ENCODE assay signal across 14 cellular contexts in the genomic region with DNA sequence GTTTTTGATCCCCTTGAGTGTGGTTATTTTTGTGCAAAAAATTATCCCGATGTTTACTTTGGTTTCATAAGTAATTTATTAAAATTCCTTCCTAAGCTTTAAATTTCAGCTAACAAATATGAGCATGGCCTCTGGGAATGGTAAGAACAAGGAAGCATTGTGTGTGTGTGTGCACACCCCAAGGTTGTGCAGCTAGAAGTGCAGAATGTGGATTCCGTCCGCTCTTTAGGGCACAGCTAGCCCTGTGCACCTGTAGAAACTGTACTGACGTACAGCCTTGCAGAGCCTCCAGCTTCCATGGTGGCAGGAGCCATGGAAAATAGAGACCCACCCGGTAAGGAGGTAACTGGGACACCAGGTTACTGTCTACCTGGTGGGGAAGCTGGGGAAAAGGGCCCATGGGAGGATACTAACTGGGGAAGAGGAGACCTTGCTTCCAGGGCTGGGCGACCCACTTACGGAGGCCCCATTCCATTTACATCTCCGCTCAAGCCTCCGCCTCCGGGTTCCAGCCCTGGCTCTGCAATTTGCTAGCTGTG. TPM values are rescaled to one million over a fixed set of nuclear protein-coding genes. Genes with fewer than 3 reads are reported as not detected.
DNase-seq lines count a peak whose midpoint lies in the region; ATAC-seq and TF ChIP-seq lines count a peak whose summit lies in the region.
"Had no signal": no experiment of that assay in that cellular context is flagged by ENCODE, and none has a peak within 500 bp of the region (broad histone marks: within the 10 kb centered on the region; RNA-seq: fewer than 3 reads in every experiment).

No MANE protein-coding gene starts in this region.

- no peaks in the 10 kb centered on the region for H3K9me3 Mint-ChIP-seq in WTC11
- no peaks in the 10 kb centered on the region for H3K9me3 Mint-ChIP-seq in endodermal cell
- H3K9me3 Mint-ChIP-seq: GM23338, H9 had no signal

- CTCF ChIA-PET in WTC11 (lab: Charles Lee), result no interaction called here

- DNase-seq in NCI-H1048 (lab: John Stamatoyannopoulos, UW) (peak; percentile 41), WTC11 (ENCODE audit: low spot score) (no peak), endodermal cell (peak; percentile 18), suprapubic skin (ENCODE audit: low spot score in 2 of 2) (no peak), DMS53 (lab: John Stamatoyannopoulos, UW) (no peak)
- DNase-seq in stimulated activated CD4-positive, alpha-beta T cell treated with anti-CD3 and anti-CD28 coated beads, Interleukin-12 subunit alpha, Interleukin-12 subunit beta, amount 100 ng/mL, for 4 hours, result no peak
- no peak for DNase-seq in activated CD8-positive, alpha-beta memory T cell treated with anti-CD3 and anti-CD28 coated beads, Interleukin-2, amount 50 U/mL, for 48 hours
- DNase-seq: 8988T; AML-193; Caco-2; CD8-positive, alpha-beta memory T cell; H9 had no signal

- TF ChIP-seq EP300 in suprapubic skin (IDR thresholded peaks at IDR 0.05), result no peak

- H3K9me3 ChIP-seq in endodermal cell (ENCODE audit: control insufficient read depth, low read length) (no peaks in the 10 kb centered on the region), suprapubic skin (no peaks in the 10 kb centered on the region)
- H3K9me3 ChIP-seq: BLaER1, Caco-2 had no signal

- H3K27ac ChIP-seq in endodermal cell (ENCODE audit: low read depth, low read length) (no peak overlapping the region), suprapubic skin (peak overlapping the region; percentile 63)
- H3K27ac ChIP-seq: BLaER1 had no signal

- no peaks in the 10 kb centered on the region for H3K36me3 ChIP-seq in endodermal cell (ENCODE audit: control insufficient read depth, insufficient read depth, low read length)
- no peaks in the 10 kb centered on the region for H3K36me3 ChIP-seq in suprapubic skin
- H3K36me3 ChIP-seq: BLaER1 had no signal

- H3K9ac ChIP-seq in endodermal cell (ENCODE audit: extremely low read depth, low read length, poor library complexity, severe bottlenecking), result no peak overlapping the region
- H3K9ac ChIP-seq: BLaER1 had no signal

- H3K4me1 Mint-ChIP-seq in WTC11, result peaks cover 35% of the 10 kb centered on the region
- peaks cover 15% of the 10 kb centered on the region for H3K4me1 Mint-ChIP-seq in endodermal cell

- H3K4me3 ChIP-seq in endodermal cell (ENCODE audit: low read length), result no peak overlapping the region
- H3K4me3 ChIP-seq in suprapubic skin, result no peak overlapping the region
- H3K4me3 ChIP-seq: BLaER1, GM23338 had no signal

- H3K4me3 Mint-ChIP-seq in WTC11, result no peak overlapping the region
- H3K4me3 Mint-ChIP-seq in endodermal cell, result no peak overlapping the region
- H3K4me3 Mint-ChIP-seq: CD8-positive, alpha-beta memory T cell; GM23338; H9 had no signal

- H3K27ac Mint-ChIP-seq in WTC11 (0 out of 2 replicates have a peak overlapping the region, but pooled peaks have one; percentile 48), endodermal cell (no peak overlapping the region)
- H3K27ac Mint-ChIP-seq: GM23338, H9 had no signal

- H3K4me1 ChIP-seq in endodermal cell (ENCODE audit: control insufficient read depth, insufficient read depth, low read length) (no peaks in the 10 kb centered on the region), suprapubic skin (no peaks in the 10 kb centered on the region)
- H3K4me1 ChIP-seq: BLaER1, Caco-2 had no signal

- TF ChIP-seq POLR2A in suprapubic skin (IDR thresholded peaks at IDR 0.05), result no peak

- H3K27me3 Mint-ChIP-seq in WTC11 (ENCODE audit: low read depth), result no peaks in the 10 kb centered on the region
- H3K27me3 Mint-ChIP-seq in endodermal cell (ENCODE audit: insufficient read depth), result no peaks in the 10 kb centered on the region

- ATAC-seq in WTC11, result no peak
- ATAC-seq: GM23338 had no signal

- POLR2A ChIA-PET in WTC11 (lab: Charles Lee), result no interaction called here

- no peaks in the 10 kb centered on the region for H3K27me3 ChIP-seq in endodermal cell (ENCODE audit: control insufficient read depth, insufficient read depth, low read length, poor library complexity, severe bottlenecking)
- H3K27me3 ChIP-seq in suprapubic skin, result no peaks in the 10 kb centered on the region
- H3K27me3 ChIP-seq: BLaER1 had no signal

- WGBS in endodermal cell (ENCODE audit: insufficient coverage in 1 of 2, insufficient read length in 1 of 2), 2 experiments, result 93 to 96% methylated on average over 5 to 10 of the region's 10 CpGs
- WGBS in suprapubic skin, result 80% methylated on average over 10 of the region's 10 CpGs

- H3K36me3 Mint-ChIP-seq in WTC11 (peaks cover 63% of the 10 kb centered on the region), endodermal cell (ENCODE audit: low read depth) (peaks cover 2% of the 10 kb centered on the region)
- H3K36me3 Mint-ChIP-seq: CD8-positive, alpha-beta memory T cell had no signal

- TF ChIP-seq CTCF in WTC11 (IDR thresholded peaks at IDR 0.05), result no peak
- no peak for TF ChIP-seq CTCF in endodermal cell (conservative IDR thresholded peaks at IDR 0.05)
- TF ChIP-seq CTCF in suprapubic skin (IDR thresholded peaks at IDR 0.05), result no peak

TF ChIP-seq in WTC11, 78 proteins besides CTCF, POLR2A, EP300 and RAD21 (continues in another document):
- TF ChIP-seq SMAD4 (CRISPR knock-in tag; IDR thresholded peaks at IDR 0.05), result no peak
- TF ChIP-seq, protein P1, sequence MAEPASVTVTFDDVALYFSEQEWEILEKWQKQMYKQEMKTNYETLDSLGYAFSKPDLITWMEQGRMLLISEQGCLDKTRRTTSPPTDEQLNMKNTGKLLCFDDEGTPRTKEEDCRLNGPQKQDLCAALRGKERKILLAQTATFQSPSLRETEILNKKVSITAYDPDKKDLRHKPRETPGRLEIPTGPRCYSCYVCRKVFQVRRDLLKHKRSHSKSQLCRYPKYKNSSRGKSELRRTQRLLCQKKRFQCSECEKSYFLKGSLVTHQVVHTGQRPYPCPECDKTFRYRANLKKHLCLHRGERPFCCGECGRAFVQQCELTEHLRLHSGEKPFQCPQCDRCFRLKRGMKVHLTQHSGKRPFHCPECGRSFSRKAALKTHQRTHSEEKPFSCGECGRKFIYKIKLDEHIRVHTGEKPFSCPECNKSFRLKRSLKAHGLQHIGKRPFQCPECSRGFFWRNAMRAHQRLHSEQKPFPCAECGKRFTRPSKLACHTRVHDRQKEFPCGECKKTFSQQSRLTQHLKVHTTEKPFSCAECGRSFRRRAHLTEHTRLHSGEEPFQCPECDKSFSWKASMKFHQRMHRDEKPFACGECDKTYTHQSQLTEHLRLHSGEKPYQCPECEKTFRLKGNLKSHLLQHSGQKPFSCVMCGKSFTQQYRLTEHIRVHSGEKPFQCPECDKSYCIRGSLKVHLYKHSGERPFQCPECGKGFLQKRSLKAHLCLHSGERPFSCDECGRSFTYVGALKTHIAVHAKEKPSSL (CRISPR knock-in tag; conservative IDR thresholded peaks at IDR 0.05), result no peak
- TF ChIP-seq, protein P2, sequence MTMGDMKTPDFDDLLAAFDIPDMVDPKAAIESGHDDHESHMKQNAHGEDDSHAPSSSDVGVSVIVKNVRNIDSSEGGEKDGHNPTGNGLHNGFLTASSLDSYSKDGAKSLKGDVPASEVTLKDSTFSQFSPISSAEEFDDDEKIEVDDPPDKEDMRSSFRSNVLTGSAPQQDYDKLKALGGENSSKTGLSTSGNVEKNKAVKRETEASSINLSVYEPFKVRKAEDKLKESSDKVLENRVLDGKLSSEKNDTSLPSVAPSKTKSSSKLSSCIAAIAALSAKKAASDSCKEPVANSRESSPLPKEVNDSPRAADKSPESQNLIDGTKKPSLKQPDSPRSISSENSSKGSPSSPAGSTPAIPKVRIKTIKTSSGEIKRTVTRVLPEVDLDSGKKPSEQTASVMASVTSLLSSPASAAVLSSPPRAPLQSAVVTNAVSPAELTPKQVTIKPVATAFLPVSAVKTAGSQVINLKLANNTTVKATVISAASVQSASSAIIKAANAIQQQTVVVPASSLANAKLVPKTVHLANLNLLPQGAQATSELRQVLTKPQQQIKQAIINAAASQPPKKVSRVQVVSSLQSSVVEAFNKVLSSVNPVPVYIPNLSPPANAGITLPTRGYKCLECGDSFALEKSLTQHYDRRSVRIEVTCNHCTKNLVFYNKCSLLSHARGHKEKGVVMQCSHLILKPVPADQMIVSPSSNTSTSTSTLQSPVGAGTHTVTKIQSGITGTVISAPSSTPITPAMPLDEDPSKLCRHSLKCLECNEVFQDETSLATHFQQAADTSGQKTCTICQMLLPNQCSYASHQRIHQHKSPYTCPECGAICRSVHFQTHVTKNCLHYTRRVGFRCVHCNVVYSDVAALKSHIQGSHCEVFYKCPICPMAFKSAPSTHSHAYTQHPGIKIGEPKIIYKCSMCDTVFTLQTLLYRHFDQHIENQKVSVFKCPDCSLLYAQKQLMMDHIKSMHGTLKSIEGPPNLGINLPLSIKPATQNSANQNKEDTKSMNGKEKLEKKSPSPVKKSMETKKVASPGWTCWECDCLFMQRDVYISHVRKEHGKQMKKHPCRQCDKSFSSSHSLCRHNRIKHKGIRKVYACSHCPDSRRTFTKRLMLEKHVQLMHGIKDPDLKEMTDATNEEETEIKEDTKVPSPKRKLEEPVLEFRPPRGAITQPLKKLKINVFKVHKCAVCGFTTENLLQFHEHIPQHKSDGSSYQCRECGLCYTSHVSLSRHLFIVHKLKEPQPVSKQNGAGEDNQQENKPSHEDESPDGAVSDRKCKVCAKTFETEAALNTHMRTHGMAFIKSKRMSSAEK (CRISPR knock-in tag; IDR thresholded peaks at IDR 0.05; ENCODE audit: borderline replicate concordance), result no peak
- TF ChIP-seq, protein P3, sequence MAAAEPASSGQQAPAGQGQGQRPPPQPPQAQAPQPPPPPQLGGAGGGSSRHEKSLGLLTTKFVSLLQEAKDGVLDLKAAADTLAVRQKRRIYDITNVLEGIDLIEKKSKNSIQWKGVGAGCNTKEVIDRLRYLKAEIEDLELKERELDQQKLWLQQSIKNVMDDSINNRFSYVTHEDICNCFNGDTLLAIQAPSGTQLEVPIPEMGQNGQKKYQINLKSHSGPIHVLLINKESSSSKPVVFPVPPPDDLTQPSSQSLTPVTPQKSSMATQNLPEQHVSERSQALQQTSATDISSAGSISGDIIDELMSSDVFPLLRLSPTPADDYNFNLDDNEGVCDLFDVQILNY (CRISPR knock-in tag; IDR thresholded peaks at IDR 0.05), result no peak
- TF ChIP-seq, protein P4, sequence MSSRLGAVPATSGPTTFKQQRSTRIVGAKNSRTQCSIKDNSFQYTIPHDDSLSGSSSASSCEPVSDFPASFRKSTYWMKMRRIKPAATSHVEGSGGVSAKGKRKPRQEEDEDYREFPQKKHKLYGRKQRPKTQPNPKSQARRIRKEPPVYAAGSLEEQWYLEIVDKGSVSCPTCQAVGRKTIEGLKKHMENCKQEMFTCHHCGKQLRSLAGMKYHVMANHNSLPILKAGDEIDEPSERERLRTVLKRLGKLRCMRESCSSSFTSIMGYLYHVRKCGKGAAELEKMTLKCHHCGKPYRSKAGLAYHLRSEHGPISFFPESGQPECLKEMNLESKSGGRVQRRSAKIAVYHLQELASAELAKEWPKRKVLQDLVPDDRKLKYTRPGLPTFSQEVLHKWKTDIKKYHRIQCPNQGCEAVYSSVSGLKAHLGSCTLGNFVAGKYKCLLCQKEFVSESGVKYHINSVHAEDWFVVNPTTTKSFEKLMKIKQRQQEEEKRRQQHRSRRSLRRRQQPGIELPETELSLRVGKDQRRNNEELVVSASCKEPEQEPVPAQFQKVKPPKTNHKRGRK (CRISPR knock-in tag; IDR thresholded peaks at IDR 0.05; ENCODE audit: borderline replicate concordance), result no peak

RNA-seq across cellular contexts. Expression of a gene that starts 54.7 kb away (rescaled TPM):
- total RNA-seq in WTC11 (2021) (25.8 to 33.3 TPM (median 32.4 TPM) in 3 replicates), endodermal cell (1 to 10 TPM; 2.5 to 6.1 TPM), suprapubic skin (1 to 10 TPM in 3 of 4 donors, under 1 TPM in 1; 0.89 to 5.9 (median 3.1) TPM)
- 1.2 TPM for polyA plus RNA-seq in endodermal cell (2013, experiment 1 of 2)
- polyA plus RNA-seq in endodermal cell (2013, experiment 2 of 2), result 1.0 TPM
- total RNA-seq: CD8-positive, alpha-beta memory T cell had no signal
- polyA plus RNA-seq: CD8-positive, alpha-beta memory T cell had no signal

Comparison
In these comparisons a context has a peak if more than half of its experiments do, and no peak if none do; other contexts are left out.
1. DNase-seq: peak in NCI-H1048 (single experiment) and endodermal cell (single experiment); none in WTC11 (single experiment), suprapubic skin (0 of 2), DMS53 (single experiment), stimulated activated CD4-positive, alpha-beta T cell treated with anti-CD3 and anti-CD28 coated beads, Interleukin-12 subunit alpha, Interleukin-12 subunit beta, amount 100 ng/mL, for 4 hours (single experiment) and activated CD8-positive, alpha-beta memory T cell treated with anti-CD3 and anti-CD28 coated beads, Interleukin-2, amount 50 U/mL, for 48 hours (single experiment).